Comparison of ENCODE assay signal across 29 cellular contexts in genomic region chr22:31087744-31088215, GRCh38. TPM values are rescaled to one million over a fixed set of nuclear protein-coding genes. Genes with fewer than 3 reads are reported as not detected.
DNase-seq lines count a peak whose midpoint lies in the region; ATAC-seq and TF ChIP-seq lines count a peak whose summit lies in the region.
"Had no signal": no experiment of that assay in that cellular context is flagged by ENCODE, and none has a peak within 500 bp of the region (broad histone marks: within the 10 kb centered on the region; RNA-seq: fewer than 3 reads in every experiment).

No MANE protein-coding gene starts in this region.

- no peaks in the 10 kb centered on the region for H3K27me3 Mint-ChIP-seq in activated T-helper 2 cell treated with anti-CD3 and anti-CD28 coated beads, Interferon-gamma antibody, Interleukin-2, Interleukin-4, amounts not matched to agents 10 μg/mL and 5 μg/mL and 100 μg/mL, durations not matched to agents 14 hours and 24 hours and 36 hours (ENCODE audit: low read depth)
- H3K27me3 Mint-ChIP-seq: type B pancreatic cell had no signal

- H4K20me1 ChIP-seq in BLaER1 = peaks cover 7% of the 10 kb centered on the region

- TF ChIP-seq EP300 in gastroesophageal sphincter (IDR thresholded peaks at IDR 0.05) = no peak

- H3K27ac ChIP-seq in BLaER1 (peak overlapping the region; percentile 37), Peyer's patch (peak overlapping the region in 3 of 4 donors; percentile 38 to 94 (median 62)), gastroesophageal sphincter (peak overlapping the region; percentile 89 to 100 (median 98)), stomach smooth muscle (ENCODE audit: low read length) (peak overlapping the region; percentile 98)
- H3K27ac ChIP-seq: SJSA1 had no signal

- no peaks in the 10 kb centered on the region for H3K9me3 ChIP-seq in BLaER1
- no peaks in the 10 kb centered on the region for H3K9me3 ChIP-seq in Peyer's patch
- no peaks in the 10 kb centered on the region for H3K9me3 ChIP-seq in gastroesophageal sphincter
- H3K9me3 ChIP-seq in stomach smooth muscle (ENCODE audit: control insufficient read depth in 2 of 2, low read length in 2 of 2) = no peaks in the 10 kb centered on the region
- H3K9me3 ChIP-seq: mucosa of descending colon, SJSA1 had no signal

- WGBS in gastroesophageal sphincter (ENCODE audit: low coverage in 1 of 2), 2 donors = no CpG with 5 or more reads among the region's 21 CpGs

- peaks cover 14% of the 10 kb centered on the region for H3K4me1 Mint-ChIP-seq in activated T-helper 2 cell treated with anti-CD3 and anti-CD28 coated beads, Interferon-gamma antibody, Interleukin-2, Interleukin-4, amounts not matched to agents 10 μg/mL and 5 μg/mL and 100 μg/mL, durations not matched to agents 14 hours and 24 hours and 36 hours (ENCODE audit: low read depth)

- H3K4me1 ChIP-seq in BLaER1 (peaks cover 78% of the 10 kb centered on the region), Peyer's patch (peaks cover 4 to 48% (median 15%) of the 10 kb centered on the region in 4 donors), gastroesophageal sphincter (peaks cover 0 to 98% (median 57%) of the 10 kb centered on the region in 3 donors), stomach smooth muscle (ENCODE audit: control insufficient read depth, insufficient read depth, low read length) (peaks cover 90% of the 10 kb centered on the region)

- H3K27ac Mint-ChIP-seq in activated T-helper 2 cell treated with anti-CD3 and anti-CD28 coated beads, Interferon-gamma antibody, Interleukin-2, Interleukin-4, amounts not matched to agents 10 μg/mL and 5 μg/mL and 100 μg/mL, durations not matched to agents 14 hours and 24 hours and 36 hours = no peak overlapping the region
- H3K27ac Mint-ChIP-seq: activated naive CD4-positive, alpha-beta T cell treated with anti-CD3 and anti-CD28 coated beads, Interleukin-2, amount 50 U/mL, for 72 hours; activated T-helper 1 cell treated with anti-CD3 and anti-CD28 coated beads, Interleukin-12 subunit alpha, Interleukin-12 subunit beta, Interleukin-2, Interleukin-4 antibody, amounts not matched to agents 30 ng/mL and 10 ng/mL and 1 ng/mL, durations not matched to agents 14 hours and 24 hours and 36 hours; nephron progenitor cell; type B pancreatic cell had no signal

- H3K36me3 ChIP-seq in BLaER1 (peaks cover 57% of the 10 kb centered on the region), Peyer's patch (peaks cover 0 to 51% (median 0%) of the 10 kb centered on the region in 3 donors), gastroesophageal sphincter (peaks cover 0 to 60% of the 10 kb centered on the region in 2 donors), stomach smooth muscle (ENCODE audit: control insufficient read depth in 2 of 2, insufficient read depth in 2 of 2, low read length in 2 of 2) (peaks cover 27 to 47% of the 10 kb centered on the region in 2 donors)

- no peak overlapping the region for H3K4me3 Mint-ChIP-seq in activated T-helper 2 cell treated with anti-CD3 and anti-CD28 coated beads, Interferon-gamma antibody, Interleukin-2, Interleukin-4, amounts not matched to agents 10 μg/mL and 5 μg/mL and 100 μg/mL, durations not matched to agents 14 hours and 24 hours and 36 hours (ENCODE audit: low read depth)
- H3K4me3 Mint-ChIP-seq: nephron progenitor cell had no signal

- H3K9ac ChIP-seq in BLaER1 (0 out of 2 replicates have a peak overlapping the region, but pooled peaks have one; percentile 10), stomach smooth muscle (ENCODE audit: low read length in 2 of 2) (peak overlapping the region; percentile 90 to 96)

- no peaks in the 10 kb centered on the region for H3K36me3 Mint-ChIP-seq in activated T-helper 2 cell treated with anti-CD3 and anti-CD28 coated beads, Interferon-gamma antibody, Interleukin-2, Interleukin-4, amounts not matched to agents 10 μg/mL and 5 μg/mL and 100 μg/mL, durations not matched to agents 14 hours and 24 hours and 36 hours (ENCODE audit: low read depth)
- H3K36me3 Mint-ChIP-seq: type B pancreatic cell had no signal

- DNase-seq in Peyer's patch (peak in 1 of 3 donors; percentile 35), pons (ENCODE audit: low spot score) (no peak), NCI-H187 treated with DMSO at 0.1 percent for 48 hours (lab: John Stamatoyannopoulos, UW) (no peak)
- no peak for DNase-seq in activated T-helper 2 cell treated with anti-CD3 and anti-CD28 coated beads, Interferon-gamma antibody, Interleukin-2, Interleukin-4, amounts not matched to agents 10 μg/mL and 5 μg/mL and 100 μg/mL, durations not matched to agents 14 hours and 24 hours and 36 hours (ENCODE audit: low spot score)
- DNase-seq: activated CD4-positive, alpha-beta T cell treated with anti-CD3 and anti-CD28 coated beads, Interleukin-2, amount 50 U/mL, for 48 hours; anterior cingulate cortex; dermis blood vessel endothelial cell; glutamatergic neuron; KG1; kidney glomerular epithelial cell; MM.1S; mucosa of descending colon; NCI-H2081; NCI-H2227 treated with DMSO at 0.1 percent for 48 hours; NCI-H69; nephron progenitor cell; stimulated activated naive CD4-positive, alpha-beta T cell treated with Interleukin-2 at 50 U/mL for 16 hours; T-helper 1 cell had no signal

- no peak for TF ChIP-seq POLR2A in Peyer's patch (IDR thresholded peaks at IDR 0.05)
- TF ChIP-seq POLR2A in gastroesophageal sphincter (IDR thresholded peaks at IDR 0.05) = no peak

- ATAC-seq in gastroesophageal sphincter (no peak), esophagus mucosa (no peak)
- ATAC-seq: activated naive CD4-positive, alpha-beta T cell treated with anti-CD3 and anti-CD28 coated beads, Interleukin-2, amount 50 U/mL, for 72 hours; mucosa of descending colon had no signal

- H3K4me3 ChIP-seq in BLaER1 (no peak overlapping the region), Peyer's patch (no peak overlapping the region), gastroesophageal sphincter (peak overlapping the region in 1 of 2 donors; percentile 65), stomach smooth muscle (ENCODE audit: low read length in 2 of 2) (peak overlapping the region; percentile 39 to 74)
- H3K4me3 ChIP-seq: mucosa of descending colon, SJSA1 had no signal

- no peaks in the 10 kb centered on the region for H3K27me3 ChIP-seq in BLaER1
- no peaks in the 10 kb centered on the region for H3K27me3 ChIP-seq in Peyer's patch
- H3K27me3 ChIP-seq in gastroesophageal sphincter = no peaks in the 10 kb centered on the region
- H3K27me3 ChIP-seq in stomach smooth muscle (ENCODE audit: control insufficient read depth in 1 of 2, insufficient read depth in 2 of 2, low read length in 2 of 2) = no peaks in the 10 kb centered on the region
- H3K27me3 ChIP-seq: SJSA1 had no signal

- H3K4me2 ChIP-seq in BLaER1 = peak overlapping the region; percentile 100; the same call in 1 of the 2 replicates

- H3K9me3 Mint-ChIP-seq in activated T-helper 2 cell treated with anti-CD3 and anti-CD28 coated beads, Interferon-gamma antibody, Interleukin-2, Interleukin-4, amounts not matched to agents 10 μg/mL and 5 μg/mL and 100 μg/mL, durations not matched to agents 14 hours and 24 hours and 36 hours = no peaks in the 10 kb centered on the region
- H3K9me3 Mint-ChIP-seq: activated naive CD4-positive, alpha-beta T cell treated with anti-CD3 and anti-CD28 coated beads, Interleukin-2, amount 50 U/mL, for 72 hours; activated T-helper 1 cell treated with anti-CD3 and anti-CD28 coated beads, Interleukin-12 subunit alpha, Interleukin-12 subunit beta, Interleukin-2, Interleukin-4 antibody, amounts not matched to agents 30 ng/mL and 10 ng/mL and 1 ng/mL, durations not matched to agents 14 hours and 24 hours and 36 hours; nephron progenitor cell; type B pancreatic cell had no signal

- no peak for TF ChIP-seq CTCF in Peyer's patch (IDR thresholded peaks at IDR 0.05)
- no peak for TF ChIP-seq CTCF in gastroesophageal sphincter (IDR thresholded peaks at IDR 0.05)

- intact Hi-C loops in activated T-helper 2 cell treated with anti-CD3 and anti-CD28 coated beads, Interferon-gamma antibody, Interleukin-2, Interleukin-4, amounts not matched to agents 10 μg/mL and 5 μg/mL and 100 μg/mL, durations not matched to agents 14 hours and 24 hours and 36 hours (cut with micrococcal nuclease) = loop anchor here (5.0 to 10.0 kb wide), 2 partner anchors 127 to 205 kb away; partner anchors contain the start of genes LIMK2 and PIK3IP1

RNA-seq across cellular contexts. Expression of gene SMTN, which starts 6.7 kb away (rescaled TPM):
- total RNA-seq in Peyer's patch (100 to 1,000 TPM in 1 of 4 donors, 10 to 100 TPM in 3; 23.1 to 124 (median 75.9) TPM), gastroesophageal sphincter (1,000 to 10,000 TPM in 2 of 4 donors, 100 to 1,000 TPM in 2; 900 to 1,687 (median 1,274) TPM), esophagus mucosa (21.1 TPM)
- 27.0 and 28.9 TPM in 2 replicates for total RNA-seq in activated T-helper 2 cell treated with anti-CD3 and anti-CD28 coated beads, Interferon-gamma antibody, Interleukin-2, Interleukin-4, amounts not matched to agents 10 μg/mL and 5 μg/mL and 100 μg/mL, durations not matched to agents 14 hours and 24 hours and 36 hours

RNA-seq across cellular contexts. Expression of gene SELENOM, which starts 19.6 kb away (rescaled TPM):
- total RNA-seq in Peyer's patch (10 to 100 TPM; 31.4 to 89.1 (median 43.7) TPM), gastroesophageal sphincter (1,000 to 10,000 TPM in 3 of 4 donors, 100 to 1,000 TPM in 1; 941 to 2,300 (median 1,432) TPM), esophagus mucosa (13.7 TPM)
- total RNA-seq in activated T-helper 2 cell treated with anti-CD3 and anti-CD28 coated beads, Interferon-gamma antibody, Interleukin-2, Interleukin-4, amounts not matched to agents 10 μg/mL and 5 μg/mL and 100 μg/mL, durations not matched to agents 14 hours and 24 hours and 36 hours = 7.9 and 9.4 TPM in 2 replicates

RNA-seq across cellular contexts. Expression of gene INPP5J, which starts 35.0 kb away (rescaled TPM):
- total RNA-seq in Peyer's patch (100 to 1,000 TPM in 3 of 4 donors, 10 to 100 TPM in 1; 18.2 to 203 (median 156) TPM), gastroesophageal sphincter (1 to 10 TPM in 3 of 4 donors, under 1 TPM in 1; 0.54 to 5.3 (median 2.1) TPM), esophagus mucosa (1.5 TPM)
- total RNA-seq in activated T-helper 2 cell treated with anti-CD3 and anti-CD28 coated beads, Interferon-gamma antibody, Interleukin-2, Interleukin-4, amounts not matched to agents 10 μg/mL and 5 μg/mL and 100 μg/mL, durations not matched to agents 14 hours and 24 hours and 36 hours = 0.18 and 0.30 TPM in 2 replicates
- total RNA-seq: activated T-helper 1 cell treated with anti-CD3 and anti-CD28 coated beads, Interleukin-12 subunit alpha, Interleukin-12 subunit beta, Interleukin-2, Interleukin-4 antibody, amounts not matched to agents 30 ng/mL and 10 ng/mL and 1 ng/mL, durations not matched to agents 14 hours and 24 hours and 36 hours; dermis blood vessel endothelial cell had no signal

RNA-seq across cellular contexts. Expression of gene PLA2G3, which starts 52.5 kb away (rescaled TPM):
- total RNA-seq in Peyer's patch (not detected), gastroesophageal sphincter (under 1 TPM in 3 of 4 donors, not detected in 1; 0.12 to 0.47 (median 0.22) TPM), esophagus mucosa (19.4 TPM)
- not detected in 2 replicates for total RNA-seq in activated T-helper 2 cell treated with anti-CD3 and anti-CD28 coated beads, Interferon-gamma antibody, Interleukin-2, Interleukin-4, amounts not matched to agents 10 μg/mL and 5 μg/mL and 100 μg/mL, durations not matched to agents 14 hours and 24 hours and 36 hours
- total RNA-seq: activated naive CD4-positive, alpha-beta T cell treated with anti-CD3 and anti-CD28 coated beads, Interleukin-2, amount 50 U/mL, for 72 hours; activated T-helper 1 cell treated with anti-CD3 and anti-CD28 coated beads, Interleukin-12 subunit alpha, Interleukin-12 subunit beta, Interleukin-2, Interleukin-4 antibody, amounts not matched to agents 30 ng/mL and 10 ng/mL and 1 ng/mL, durations not matched to agents 14 hours and 24 hours and 36 hours; cardiac septum; dermis blood vessel endothelial cell; lung microvascular endothelial cell; posterior vena cava; SJSA1 had no signal

Comparison
In these comparisons a context has a peak if more than half of its experiments do, and no peak if none do; other contexts are left out.
1. H3K27ac ChIP-seq: peak in every context shown above with its lines; median percentile 98 in gastroesophageal sphincter; 98 in stomach smooth muscle; 62 in Peyer's patch; 37 in BLaER1.
2. H3K4me3 ChIP-seq: peak in stomach smooth muscle (2 of 2); none in BLaER1 (single experiment) and Peyer's patch (0 of 4).
3. RNA of gene SMTN, which starts 6.7 kb away (total RNA-seq): 900 to 1,687 TPM in gastroesophageal sphincter; 23.1 to 124 TPM in Peyer's patch, 27.0 to 28.9 TPM in activated T-helper 2 cell treated with anti-CD3 and anti-CD28 coated beads, Interferon-gamma antibody, Interleukin-2, Interleukin-4, amounts not matched to agents 10 μg/mL and 5 μg/mL and 100 μg/mL, durations not matched to agents 14 hours and 24 hours and 36 hours and 21.1 TPM in esophagus mucosa (single experiment); every median in the first group is over 4 times any median in the second.
4. RNA of gene SELENOM, which starts 19.6 kb away (total RNA-seq): 941 to 2,300 TPM in gastroesophageal sphincter; 31.4 to 89.1 TPM in Peyer's patch, 13.7 TPM in esophagus mucosa (single experiment) and 7.9 to 9.4 TPM in activated T-helper 2 cell treated with anti-CD3 and anti-CD28 coated beads, Interferon-gamma antibody, Interleukin-2, Interleukin-4, amounts not matched to agents 10 μg/mL and 5 μg/mL and 100 μg/mL, durations not matched to agents 14 hours and 24 hours and 36 hours; every median in the first group is over 10 times any median in the second.